In genomic region chr9:19424176-19424779, GRCh38 we compare ENCODE assay signal across 15 cellular contexts. TPM values are rescaled to one million over a fixed set of nuclear protein-coding genes. Genes with fewer than 3 reads are reported as not detected.
DNase-seq lines count a peak whose midpoint lies in the region; ATAC-seq, FAIRE-seq and TF ChIP-seq lines count a peak whose summit lies in the region.
"Had no signal": no experiment of that assay in that cellular context is flagged by ENCODE, and none has a peak within 500 bp of the region (broad histone marks: within the 10 kb centered on the region; RNA-seq: fewer than 3 reads in every experiment).

No MANE protein-coding gene starts in this region.

- H3K36me3 ChIP-seq in endothelial cell of umbilical vein (ENCODE audit: control insufficient read depth in 2 of 2, extremely low read depth in 1 of 2, insufficient read depth in 2 of 2, low read length in 2 of 2) (peaks cover 0 to 3% of the 10 kb centered on the region in 2 experiments), PC-9 (ENCODE audit: low read depth) (0 out of 2 replicates have a peak, but pooled peaks cover 2% of the 10 kb centered on the region)

- ATAC-seq in GM18498 (IDR thresholded peaks at IDR 0.05; ENCODE audit: unreplicated experiment) (peak; percentile 96), GM21423 (IDR thresholded peaks at IDR 0.05; ENCODE audit: unreplicated experiment) (peak; percentile 72), HG03095 (IDR thresholded peaks at IDR 0.05; ENCODE audit: unreplicated experiment) (peak; percentile 87)
- ATAC-seq: body of pancreas, pancreas had no signal

- H3K4me2 ChIP-seq in endothelial cell of umbilical vein (ENCODE audit: insufficient read depth, low read length) (peak overlapping the region; percentile 57), PC-9 (no peak overlapping the region)

- peak; percentile 94 for FAIRE-seq in endothelial cell of umbilical vein (lab: Jason Lieb, UNC)
- FAIRE-seq: keratinocyte, pancreas had no signal

- H3K4me3 ChIP-seq in endothelial cell of umbilical vein (replicated peaks in 1 of 3; ENCODE audit: insufficient read depth in 1 of 3, low read depth in 1 of 3, low read length in 3 of 3) (no peak overlapping the region), PC-9 (no peak overlapping the region)
- H3K4me3 ChIP-seq: body of pancreas, pancreas, vagina had no signal

- BruUV-seq in endothelial cell of umbilical vein (replicated peaks; lab: Mats Ljungman, UMichigan) = no TSS peak
- no TSS peak for BruUV-seq in PC-9 (replicated peaks; lab: Mats Ljungman, UMichigan)

- H3K4me1 ChIP-seq in endothelial cell of umbilical vein (ENCODE audit: control insufficient read depth, extremely low read depth, insufficient read depth, low read length) (peaks cover 20% of the 10 kb centered on the region), PC-9 (replicated peaks; ENCODE audit: insufficient read depth) (0 out of 2 replicates have a peak, but pooled peaks cover 3% of the 10 kb centered on the region)
- H3K4me1 ChIP-seq: body of pancreas, pancreas, vagina had no signal

- POLR2A ChIA-PET in endothelial cell of umbilical vein (lab: Charles Lee) (no interaction called here), PC-9 (lab: Charles Lee; ENCODE audit: unreplicated experiment) (no interaction called here)

- H3K79me2 ChIP-seq in endothelial cell of umbilical vein (ENCODE audit: control insufficient read depth, insufficient read depth, low read length) (no peaks in the 10 kb centered on the region), PC-9 (ENCODE audit: low read depth) (no peaks in the 10 kb centered on the region)

- intact Hi-C loops in endothelial cell of umbilical vein (cut with micrococcal nuclease) (loop anchor here (1.0 to 5.0 kb wide), 2 partner anchors 15 to 42 kb away; partner anchors contain the start of genes ACER2 and RPS6), PC-9 (cut with micrococcal nuclease; ENCODE audit: unreplicated experiment) (no loop called here)

- no peaks in the 10 kb centered on the region for H3K9me3 ChIP-seq in endothelial cell of umbilical vein (replicated peaks; ENCODE audit: control insufficient read depth, insufficient read depth, low read length)
- H3K9me3 ChIP-seq in PC-9 (ENCODE audit: insufficient read depth, low read depth) = no peaks in the 10 kb centered on the region
- H3K9me3 ChIP-seq: body of pancreas, pancreas, vagina had no signal

- peak overlapping the region; percentile 39 for H3K27ac ChIP-seq in endothelial cell of umbilical vein (ENCODE audit: insufficient read depth, low read depth, low read length)
- H3K27ac ChIP-seq in PC-9 = no peak overlapping the region
- H3K27ac ChIP-seq: body of pancreas, epithelial cell of prostate, pancreas, vagina had no signal

- no peaks in the 10 kb centered on the region for H3K9me2 ChIP-seq in PC-9 (ENCODE audit: insufficient read depth)

- no peaks in the 10 kb centered on the region for H3K9me1 ChIP-seq in endothelial cell of umbilical vein (replicated peaks; ENCODE audit: control insufficient read depth, extremely low read depth, insufficient read depth, low read length)

- TF ChIP-seq CTCF in endothelial cell of umbilical vein (IDR thresholded peaks at IDR 0.05; ENCODE audit: extremely low read depth in 1 of 2, insufficient read depth in 1 of 2, low read depth in 1 of 2, low read length in 2 of 2) = no peak
- TF ChIP-seq CTCF in PC-9 (conservative IDR thresholded peaks at IDR 0.05) = no peak

- CTCF ChIA-PET in endothelial cell of umbilical vein (lab: Charles Lee) (interaction anchor here (0.6 to 2.0 kb wide), 5 partner anchors 11 to 41 kb away, joined by 3 to 9 read pairs (median 4); no protein-coding TSS in a partner anchor), PC-9 (lab: Charles Lee) (no interaction called here)

- DNase-seq in endothelial cell of umbilical vein (ENCODE audit: low read depth, low spot score) (peak; percentile 75), NOMO-1 treated with DMSO at 0.1 percent for 48 hours (lab: John Stamatoyannopoulos, UW; ENCODE audit: unreplicated experiment) (no peak), PC-9 (no peak), KG1 (lab: John Stamatoyannopoulos, UW) (no peak)
- DNase-seq in stimulated activated CD4-positive, alpha-beta T cell treated with anti-CD3 and anti-CD28 coated beads, Interleukin-12 subunit alpha, Interleukin-12 subunit beta, amount 100 ng/mL, for 4 hours = no peak
- DNase-seq: body of pancreas, NCI-H774, pancreas, T-helper 1 cell had no signal

- dilution Hi-C loops in endothelial cell of umbilical vein (cut with MboI; ENCODE audit: extremely low pct_ligation_motif_present, low sequenced_read_pairs) = no loop called here

- H3K9ac ChIP-seq in endothelial cell of umbilical vein (replicated peaks; ENCODE audit: extremely low read depth, insufficient read depth, low read length) = no peak overlapping the region

- H3F3A ChIP-seq in PC-9 (ENCODE audit: insufficient read depth, low read depth) = no peaks in the 10 kb centered on the region

- TF ChIP-seq POLR2A in endothelial cell of umbilical vein (IDR thresholded peaks at IDR 0.05; ENCODE audit: low read depth, low read length) = no peak

- H2AFZ ChIP-seq in endothelial cell of umbilical vein (ENCODE audit: low read depth, low read length) = peak overlapping the region; percentile 30
- no peak overlapping the region for H2AFZ ChIP-seq in PC-9

- no peaks in the 10 kb centered on the region for H3K27me3 ChIP-seq in endothelial cell of umbilical vein (ENCODE audit: control insufficient read depth in 2 of 2, insufficient read depth in 2 of 2, low read length in 2 of 2)
- no peaks in the 10 kb centered on the region for H3K27me3 ChIP-seq in PC-9 (ENCODE audit: insufficient read depth, low read depth)
- H3K27me3 ChIP-seq: body of pancreas, pancreas, vagina had no signal

- H4K20me1 ChIP-seq in endothelial cell of umbilical vein (replicated peaks; ENCODE audit: control insufficient read depth, extremely low read depth, insufficient read depth, low read length) = no peaks in the 10 kb centered on the region
- H4K20me1 ChIP-seq in PC-9 (ENCODE audit: insufficient read depth) = no peaks in the 10 kb centered on the region

TF ChIP-seq in endothelial cell of umbilical vein, 7 proteins besides CTCF, POLR2A, EP300 and RAD21:
- TF ChIP-seq JUN (IDR thresholded peaks at IDR 0.05; ENCODE audit: borderline replicate concordance, insufficient read depth, insufficient read length, low read depth) (peak; percentile 12), GATA2 (IDR thresholded peaks at IDR 0.05; ENCODE audit: insufficient read depth, insufficient read length, low read depth, low read length) (no peak)

RNA-seq across cellular contexts. Expression of gene ACER2, which starts 15.5 kb away (rescaled TPM):
- total RNA-seq in endothelial cell of umbilical vein (7.3 and 7.7 TPM in 2 replicates), PC-9 (2021) (3.8 and 4.3 TPM in 2 replicates)
- polyA plus RNA-seq in endothelial cell of umbilical vein = 3.9 and 5.2 TPM in 2 replicates
- polyA plus RNA-seq in endothelial cell of umbilical vein (2011; cell fraction: cytosol; rRNA removed) = 2.3 and 2.4 TPM in 2 replicates
- 6.2 and 8.3 TPM in 2 replicates for polyA plus RNA-seq in endothelial cell of umbilical vein (2011; cell fraction: nucleus; rRNA removed)
- polyA plus RNA-seq in endothelial cell of umbilical vein (2012) = 1.5 and 3.4 TPM in 2 replicates
- 18.5 and 24.3 TPM in 2 replicates for polyA minus RNA-seq in endothelial cell of umbilical vein
- polyA minus RNA-seq in endothelial cell of umbilical vein (2011; cell fraction: cytosol; rRNA and poly(A)+ RNA removed) = 2.8 TPM
- polyA minus RNA-seq in endothelial cell of umbilical vein (2011; cell fraction: nucleus; rRNA and poly(A)+ RNA removed) = 5.0 and 10.4 TPM in 2 replicates

RNA-seq across cellular contexts. Expression of gene RPS6, which starts 44.2 kb away (rescaled TPM):
- total RNA-seq in endothelial cell of umbilical vein = 1,873 and 1,898 TPM in 2 replicates
- 847 and 1,146 TPM in 2 replicates for polyA plus RNA-seq in endothelial cell of umbilical vein
- 2,118 and 2,248 TPM in 2 replicates for polyA plus RNA-seq in endothelial cell of umbilical vein (2011; cell fraction: cytosol; rRNA removed)
- 757 and 816 TPM in 2 replicates for polyA plus RNA-seq in endothelial cell of umbilical vein (2011; cell fraction: nucleus; rRNA removed)
- polyA plus RNA-seq in endothelial cell of umbilical vein (2012) = 2,207 and 2,368 TPM in 2 replicates
- polyA minus RNA-seq in endothelial cell of umbilical vein = 599 and 652 TPM in 2 replicates
- polyA minus RNA-seq in endothelial cell of umbilical vein (2011; cell fraction: cytosol; rRNA and poly(A)+ RNA removed) = 461 TPM
- polyA minus RNA-seq in endothelial cell of umbilical vein (2011; cell fraction: nucleus; rRNA and poly(A)+ RNA removed) = 138 and 152 TPM in 2 replicates
- 1,159 and 1,304 TPM in 2 replicates for total RNA-seq in PC-9 (2021)
